13 cellular contexts compared by ENCODE assay signal in the genomic region with DNA sequence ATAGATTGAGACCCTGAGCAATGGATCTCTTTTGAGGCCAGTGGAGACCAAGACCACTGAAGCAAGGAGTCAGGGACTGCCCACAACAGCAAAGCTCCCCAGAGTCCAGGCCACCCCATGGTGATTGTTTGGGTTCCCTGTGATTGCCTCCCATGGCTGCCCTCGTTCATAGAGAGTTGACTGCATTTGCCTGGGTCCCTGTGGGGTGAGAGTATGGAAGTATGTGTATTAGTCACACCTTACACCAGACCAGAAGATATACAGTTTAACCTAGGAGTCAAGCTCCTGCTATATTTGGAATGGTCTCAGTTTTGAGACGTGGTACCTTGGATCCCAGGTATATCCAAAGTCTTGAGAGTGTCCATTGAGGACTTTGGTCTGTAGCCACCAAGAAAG. TPM values are rescaled to one million over a fixed set of nuclear protein-coding genes. Genes with fewer than 3 reads are reported as not detected.
DNase-seq lines count a peak whose midpoint lies in the region; ATAC-seq and TF ChIP-seq lines count a peak whose summit lies in the region.
"Had no signal": no experiment of that assay in that cellular context is flagged by ENCODE, and none has a peak within 500 bp of the region (broad histone marks: within the 10 kb centered on the region; RNA-seq: fewer than 3 reads in every experiment).

No MANE protein-coding gene starts in this region.

- H3K4me1 ChIP-seq in SK-N-SH (ENCODE audit: control insufficient read depth in 1 of 2, insufficient read depth in 2 of 2, low read depth in 1 of 2, low read length in 1 of 2) = peaks cover 0 to 15% of the 10 kb centered on the region in 2 experiments; a peak in 1 of 4 replicates
- H3K4me1 ChIP-seq in mucosa of rectum (ENCODE audit: control insufficient read depth in 2 of 2, insufficient read depth in 2 of 2, low read length in 2 of 2) = peaks cover 14 to 18% of the 10 kb centered on the region in 2 donors
- H3K4me1 ChIP-seq in thoracic aorta (ENCODE audit: control insufficient read depth in 1 of 2, low read depth in 2 of 2) = peaks cover 31 to 89% of the 10 kb centered on the region in 2 donors
- H3K4me1 ChIP-seq: neural progenitor cell had no signal

- H3K36me3 ChIP-seq in SK-N-SH (replicated peaks in 1 of 2; ENCODE audit: control insufficient read depth in 1 of 2, insufficient read depth in 2 of 2, low read length in 1 of 2) (no peaks in the 10 kb centered on the region), mucosa of rectum (ENCODE audit: control insufficient read depth in 2 of 2, insufficient read depth in 2 of 2, low read length in 2 of 2) (no peaks in the 10 kb centered on the region), thoracic aorta (no peaks in the 10 kb centered on the region)
- H3K36me3 ChIP-seq: neural progenitor cell had no signal

- H3K9ac ChIP-seq in SK-N-SH = no peak overlapping the region
- H3K9ac ChIP-seq in mucosa of rectum (ENCODE audit: low read depth in 1 of 2, low read length in 2 of 2) = no peak overlapping the region
- H3K9ac ChIP-seq: neural progenitor cell had no signal

- no peaks in the 10 kb centered on the region for H3F3A ChIP-seq in SK-N-SH (replicated peaks; ENCODE audit: insufficient read depth)

- no peak for ATAC-seq in thoracic aorta (ENCODE audit: insufficient number of reproducible peaks, low FRiP score, low read depth)

- H2AFZ ChIP-seq in SK-N-SH (ENCODE audit: low read depth) = no peak overlapping the region
- H2AFZ ChIP-seq: neural progenitor cell had no signal

- H3K9me3 ChIP-seq in SK-N-SH (no peaks in the 10 kb centered on the region), mucosa of rectum (ENCODE audit: control insufficient read depth in 2 of 2, low read length in 2 of 2) (no peaks in the 10 kb centered on the region), thoracic aorta (no peaks in the 10 kb centered on the region)

- no peak for TF ChIP-seq EP300 in SK-N-SH (IDR thresholded peaks at IDR 0.05; ENCODE audit: borderline replicate concordance in 1 of 2, low read depth in 1 of 2, low read length in 1 of 2)

- H4K20me1 ChIP-seq in SK-N-SH (ENCODE audit: insufficient read depth) = no peaks in the 10 kb centered on the region

- TF ChIP-seq CTCF in SK-N-SH (IDR thresholded peaks at IDR 0.05) = no peak
- no peak for TF ChIP-seq CTCF in epithelial cell of esophagus (IDR thresholded peaks at IDR 0.05; ENCODE audit: insufficient read depth, low read depth, low read length, missing control alignments)
- no peak for TF ChIP-seq CTCF in thoracic aorta (IDR thresholded peaks at IDR 0.05)

- H3K79me2 ChIP-seq in SK-N-SH (ENCODE audit: insufficient read depth) = no peaks in the 10 kb centered on the region

- CTCF ChIA-PET in SK-N-SH (lab: Yijun Ruan, JAX) = interaction anchor here (1.1 to 3.8 kb wide), 5 partner anchors 10 to 229 kb away, joined by 3 to 20 read pairs (median 3); no protein-coding TSS in a partner anchor

- POLR2A ChIA-PET in SK-N-SH (lab: Yijun Ruan, JAX) = no interaction called here

- peak overlapping the region; percentile 23; the same call in 1 of the 2 replicates for H3K4me2 ChIP-seq in SK-N-SH
- H3K4me2 ChIP-seq: neural progenitor cell had no signal

- H3K27ac ChIP-seq in SK-N-SH (ENCODE audit: low read depth in 2 of 2, low read length in 1 of 2) (no peak overlapping the region), mucosa of rectum (ENCODE audit: low read depth in 2 of 2, low read length in 2 of 2) (peak overlapping the region; percentile 70), thoracic aorta (peak overlapping the region; percentile 88 to 95)
- H3K27ac ChIP-seq: neural progenitor cell had no signal

- no peak for TF ChIP-seq RAD21 in SK-N-SH (IDR thresholded peaks at IDR 0.05; ENCODE audit: low read length)

- 21% methylated on average over 2 of the region's 2 CpGs for WGBS in SK-N-SH (ENCODE audit: low lambda C conversion rate)

- H3K27me3 ChIP-seq in SK-N-SH (ENCODE audit: insufficient read depth) (no peaks in the 10 kb centered on the region), mucosa of rectum (ENCODE audit: control insufficient read depth in 2 of 2, insufficient read depth in 2 of 2, low read length in 2 of 2) (no peaks in the 10 kb centered on the region), thoracic aorta (replicated peaks; ENCODE audit: insufficient read depth) (no peaks in the 10 kb centered on the region)
- H3K27me3 ChIP-seq: neural progenitor cell had no signal

- H3K4me3 ChIP-seq in SK-N-SH (ENCODE audit: low read depth in 2 of 2, low read length in 1 of 2) (no peak overlapping the region), epithelial cell of esophagus (ENCODE audit: low read length) (no peak overlapping the region), mucosa of rectum (ENCODE audit: low read length in 2 of 2) (no peak overlapping the region), thoracic aorta (peak overlapping the region; percentile 44)
- H3K4me3 ChIP-seq: neural progenitor cell had no signal

- no peaks in the 10 kb centered on the region for H3K9me2 ChIP-seq in SK-N-SH

- DNase-seq in SK-N-SH (no peak), epithelial cell of esophagus (ENCODE audit: low read depth) (peak; percentile 14), thoracic aorta (ENCODE audit: low spot score) (no peak), 8988T (no peak), activated gamma-delta T cell treated with Interleukin-2 at 50 U/mL for 16 hours (no peak), NCI-H2227 (lab: John Stamatoyannopoulos, UW; ENCODE audit: unreplicated experiment) (no peak), NCI-H146 (lab: John Stamatoyannopoulos, UW) (no peak)
- DNase-seq: foreskin melanocyte, SIG-M5 had no signal

TF ChIP-seq in SK-N-SH, 30 proteins besides CTCF, POLR2A, EP300 and RAD21:
- TF ChIP-seq RFX5 (IDR thresholded peaks at IDR 0.05; ENCODE audit: low read length) (no peak), RXRA (IDR thresholded peaks at IDR 0.05; ENCODE audit: borderline replicate concordance, low read depth) (no peak)

RNA-seq across cellular contexts. Expression of gene HLF, which starts 20.2 kb away (rescaled TPM):
- 0.03 and 0.21 TPM in 2 replicates for polyA plus RNA-seq in SK-N-SH (2012; rRNA removed)
- 0.08 and 0.18 TPM in 2 replicates for polyA plus RNA-seq in SK-N-SH (2012; cell fraction: cytosol; rRNA removed)
- polyA plus RNA-seq in SK-N-SH (2012; cell fraction: nucleus; rRNA removed) = 0.21 and 0.22 TPM in 2 replicates
- total RNA-seq in thoracic aorta = 10 to 100 TPM; 10.2 to 12.5 TPM
- total RNA-seq: dermis microvascular lymphatic vessel endothelial cell had no signal
- polyA plus RNA-seq: CD14-positive monocyte had no signal

Comparison
In these comparisons a context has a peak if more than half of its experiments do, and no peak if none do; other contexts are left out.
1. H3K27ac ChIP-seq: peak in mucosa of rectum (2 of 2) and thoracic aorta (2 of 2); none in SK-N-SH (0 of 2).